In genomic region chr7:85039196-85039923, GRCh38 we compare ENCODE assay signal across 14 cellular contexts.
DNase-seq lines count a peak whose midpoint lies in the region; ATAC-seq and TF ChIP-seq lines count a peak whose summit lies in the region.
"Had no signal": no experiment of that assay in that cellular context is flagged by ENCODE, and none has a peak within 500 bp of the region (broad histone marks: within the 10 kb centered on the region; RNA-seq: fewer than 3 reads in every experiment).

No MANE protein-coding gene starts in this region.

- TF ChIP-seq CTCF in GM20000 (IDR thresholded peaks at IDR 0.05; ENCODE audit: extremely low read depth, missing control alignments): no peak

- DNase-seq in GM20000 (ENCODE audit: low spot score) (peak; percentile 12), NCI-H2227 (lab: John Stamatoyannopoulos, UW; ENCODE audit: unreplicated experiment) (no peak), NCI-H187 treated with DMSO at 0.1 percent for 48 hours (lab: John Stamatoyannopoulos, UW) (no peak), AG20443 (ENCODE audit: low spot score) (no peak)
- DNase-seq in activated CD4-positive, alpha-beta T cell treated with anti-CD3 and anti-CD28 coated beads for 4 hours: no peak
- DNase-seq: activated CD8-positive, alpha-beta memory T cell treated with anti-CD3 and anti-CD28 coated beads, Interleukin-2, amount 10 ng/mL, durations not matched to agents 7 days and 5 days; activated naive CD8-positive, alpha-beta T cell treated with anti-CD3 and anti-CD28 coated beads for 36 hours; colonic mucosa; IMR-90; natural killer cell had no signal

- TF ChIP-seq POLR2A in GM18505 (IDR thresholded peaks at IDR 0.05; ENCODE audit: borderline replicate concordance, extremely low read depth, insufficient read depth, insufficient read length): no peak

- ATAC-seq in GM18505 (IDR thresholded peaks at IDR 0.05; ENCODE audit: unreplicated experiment): peak; percentile 80
- ATAC-seq in HG02885 (IDR thresholded peaks at IDR 0.05; ENCODE audit: poor library complexity, unreplicated experiment): peak; percentile 90
- ATAC-seq in HG03521 (IDR thresholded peaks at IDR 0.05; ENCODE audit: unreplicated experiment): peak; percentile 70
- ATAC-seq: activated CD8-positive, alpha-beta memory T cell treated with anti-CD3 and anti-CD28 coated beads, Interleukin-2, amount 10 ng/mL, durations not matched to agents 7 days and 5 days; natural killer cell; Panc1 had no signal
